2 cellular contexts compared by ENCODE assay signal in genomic region chr12:65656156-65656885, GRCh38.
TF ChIP-seq lines count a peak whose summit lies in the region.

No MANE protein-coding gene starts in this region.

TF ChIP-seq in GM23338, 12 proteins besides CTCF, POLR2A, EP300 and RAD21:
- no peak for TF ChIP-seq ZNF462 (CRISPR knock-in tag; IDR thresholded peaks at IDR 0.05)
- no peak for TF ChIP-seq EZH2 (IDR thresholded peaks at IDR 0.05; ENCODE audit: low read depth, unreplicated experiment)
- TF ChIP-seq POLR2AphosphoS5 (IDR thresholded peaks at IDR 0.05; ENCODE audit: low read depth) = no peak
- TF ChIP-seq ZNF114 (CRISPR knock-in tag; IDR thresholded peaks at IDR 0.05) = no peak
- no peak for TF ChIP-seq CREB1 (CRISPR knock-in tag; IDR thresholded peaks at IDR 0.05; ENCODE audit: low read depth)

TF ChIP-seq in WTC11, 78 proteins besides CTCF, POLR2A, EP300 and RAD21 (continued from another document):
- TF ChIP-seq ERG (CRISPR knock-in tag; IDR thresholded peaks at IDR 0.05) = no peak
- TF ChIP-seq E2F5 (CRISPR knock-in tag; IDR thresholded peaks at IDR 0.05) = no peak
- no peak for TF ChIP-seq ZNF416 (CRISPR knock-in tag; IDR thresholded peaks at IDR 0.05)
- no peak for TF ChIP-seq NR1H2 (CRISPR knock-in tag; IDR thresholded peaks at IDR 0.05)
- TF ChIP-seq RELA (CRISPR knock-in tag; IDR thresholded peaks at IDR 0.05; ENCODE audit: borderline replicate concordance) = no peak
- no peak for TF ChIP-seq OVOL2 (CRISPR knock-in tag; IDR thresholded peaks at IDR 0.05; ENCODE audit: borderline replicate concordance)
- no peak for TF ChIP-seq GRHL2 (CRISPR knock-in tag; IDR thresholded peaks at IDR 0.05; ENCODE audit: insufficient replicate concordance, severe bottlenecking)
- TF ChIP-seq AFF4 (CRISPR knock-in tag; IDR thresholded peaks at IDR 0.05; ENCODE audit: borderline replicate concordance) = no peak
- no peak for TF ChIP-seq TEAD1 (CRISPR knock-in tag; IDR thresholded peaks at IDR 0.05)
- no peak for TF ChIP-seq CDX4 (CRISPR knock-in tag; IDR thresholded peaks at IDR 0.05; ENCODE audit: borderline replicate concordance)
- TF ChIP-seq FOXK1 (CRISPR knock-in tag; IDR thresholded peaks at IDR 0.05) = no peak
- TF ChIP-seq FOXP1 (CRISPR knock-in tag; IDR thresholded peaks at IDR 0.05; ENCODE audit: borderline replicate concordance) = no peak
- TF ChIP-seq NFYB (CRISPR knock-in tag; conservative IDR thresholded peaks at IDR 0.05; ENCODE audit: low read depth) = no peak
- TF ChIP-seq PRDM15 (CRISPR knock-in tag; IDR thresholded peaks at IDR 0.05) = no peak
